Comparison of ENCODE assay signal across 8 cellular contexts in the genomic region with DNA sequence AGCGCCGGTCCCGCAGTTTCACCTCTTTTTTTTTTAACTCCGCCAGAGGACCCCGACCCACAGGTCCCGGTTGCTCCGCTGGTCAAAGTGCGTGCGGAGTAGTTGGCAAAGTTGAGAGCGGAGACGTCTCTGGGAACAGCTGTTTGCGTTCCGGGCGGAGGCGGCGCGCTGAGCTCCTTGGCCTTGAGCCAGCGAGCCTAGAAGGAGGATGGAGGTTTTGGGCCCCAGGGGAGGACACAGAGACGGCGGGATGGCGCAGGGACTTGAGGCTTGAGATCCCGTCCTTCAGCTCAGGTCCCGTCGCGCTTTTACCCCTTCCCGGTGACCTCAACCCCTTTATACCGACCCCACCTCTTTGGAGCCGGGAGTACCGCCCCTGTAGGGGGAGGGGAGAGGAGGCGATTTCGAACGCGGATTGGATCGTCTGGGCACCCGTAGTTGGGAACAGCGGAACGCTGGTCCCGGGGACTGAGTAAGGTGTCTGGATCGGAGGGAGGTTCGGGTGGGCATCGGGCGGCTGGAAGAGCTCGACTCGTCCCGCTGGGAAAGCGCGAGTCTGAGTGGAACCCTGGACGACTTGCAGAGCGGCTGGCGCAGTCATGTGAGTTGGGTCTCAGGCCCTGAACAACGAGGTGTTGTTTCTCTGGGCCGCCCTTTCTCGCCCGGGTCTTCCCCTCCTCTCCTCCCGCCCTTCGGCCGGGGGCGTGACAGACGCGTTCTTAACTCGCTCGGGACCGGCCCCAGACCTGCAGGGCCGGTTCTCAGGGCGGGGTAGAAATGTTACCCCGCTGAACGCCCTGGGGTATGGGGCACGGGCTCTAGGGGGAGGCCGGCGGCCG. TPM values are rescaled to one million over a fixed set of nuclear protein-coding genes. Genes with fewer than 3 reads are reported as not detected.
DNase-seq lines count a peak whose midpoint lies in the region; TF ChIP-seq lines count a peak whose summit lies in the region.

A gene with protein sequence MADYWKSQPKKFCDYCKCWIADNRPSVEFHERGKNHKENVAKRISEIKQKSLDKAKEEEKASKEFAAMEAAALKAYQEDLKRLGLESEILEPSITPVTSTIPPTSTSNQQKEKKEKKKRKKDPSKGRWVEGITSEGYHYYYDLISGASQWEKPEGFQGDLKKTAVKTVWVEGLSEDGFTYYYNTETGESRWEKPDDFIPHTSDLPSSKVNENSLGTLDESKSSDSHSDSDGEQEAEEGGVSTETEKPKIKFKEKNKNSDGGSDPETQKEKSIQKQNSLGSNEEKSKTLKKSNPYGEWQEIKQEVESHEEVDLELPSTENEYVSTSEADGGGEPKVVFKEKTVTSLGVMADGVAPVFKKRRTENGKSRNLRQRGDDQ (plus strand): TSS at position 435 of the 839 bp plus-strand sequence. CDS start 165 bp downstream, at position 600.

- H3K4me2 ChIP-seq in MM.1S (ENCODE audit: low read depth, low read length) (peak within 1 kb of the TSS; percentile 69), neuronal stem cell (ENCODE audit: insufficient read depth, low read length, poor library complexity, severe bottlenecking) (peak within 1 kb of the TSS; percentile 66)

- peaks cover 61% of the 10 kb centered on the region for H3K79me2 ChIP-seq in MM.1S (ENCODE audit: low read length)

- peak within 1 kb of the TSS; percentile 49 for H4K91ac ChIP-seq in neuronal stem cell (ENCODE audit: low read depth, low read length, poor library complexity)

- peak within 1 kb of the TSS; percentile 99 for H3K23ac ChIP-seq in neuronal stem cell (ENCODE audit: low read depth, low read length, poor library complexity)

- WGBS in neuronal stem cell (ENCODE audit: extremely low coverage in 2 of 2, insufficient read length in 2 of 2, insufficient replicate concordance in 1 of 2), 2 donors, result no CpG with 5 or more reads among the region's 71 CpGs

- peak within 1 kb of the TSS; percentile 76 for H3K4ac ChIP-seq in neuronal stem cell (ENCODE audit: low read length)

- in situ Hi-C loops in HAP-1 (cut with MboI; ENCODE audit: low sequenced_read_pairs), result loop anchor here (10.0 kb wide), 1 partner anchor 254 kb away; a partner anchor contains a TSS

- H2AK5ac ChIP-seq in neuronal stem cell (ENCODE audit: low read depth, low read length), result no peak within 1 kb of the TSS

- H3K27ac ChIP-seq in MM.1S (ENCODE audit: low read length) (peak within 1 kb of the TSS; percentile 89), neuronal stem cell (replicated peaks; ENCODE audit: low read length) (peak within 1 kb of the TSS; percentile 96), subcutaneous abdominal adipose tissue (ENCODE audit: low read depth, low read length) (peak within 1 kb of the TSS; percentile 99)

- H4K8ac ChIP-seq in neuronal stem cell (ENCODE audit: low read depth, low read length), result no peak within 1 kb of the TSS

- H3K9ac ChIP-seq in MM.1S (ENCODE audit: low read length) (peak within 1 kb of the TSS; percentile 71), neuronal stem cell (ENCODE audit: low read depth, low read length, poor library complexity) (peak within 1 kb of the TSS; percentile 97), subcutaneous abdominal adipose tissue (ENCODE audit: low read length in 5 of 5) (peak within 1 kb of the TSS; percentile 78 to 99 (median 96))

- no peaks in the 10 kb centered on the region for H4K20me1 ChIP-seq in MM.1S (ENCODE audit: insufficient read depth, low read length)

- H3K14ac ChIP-seq in neuronal stem cell (ENCODE audit: low read length), result peak within 1 kb of the TSS; percentile 99

- H2BK120ac ChIP-seq in neuronal stem cell (ENCODE audit: low read depth, low read length), result peak within 1 kb of the TSS; percentile 57

- DNase-seq in GF-D8 (lab: John Stamatoyannopoulos, UW), result peak; percentile 92
- DNase-seq in HAP-1 (ENCODE audit: low spot score in 2 of 2), result peak; percentile 87 to 94
- DNase-seq in MM.1S, result peak; percentile 87
- peak; percentile 92 for DNase-seq in SIG-M5 treated with dmso at 0.1 percent for 504 hours (lab: John Stamatoyannopoulos, UW; ENCODE audit: unreplicated experiment)
- DNase-seq in activated gamma-delta T cell treated with anti-CD3 and anti-CD28 coated beads, Interleukin-2, amount 50 U/mL, for 16 hours (ENCODE audit: low read depth), result peak; percentile 78
- DNase-seq in foreskin melanocyte, result peak; percentile 98
- DNase-seq in neuronal stem cell (ENCODE audit: low spot score), result peak; percentile 94

- H3F3A ChIP-seq in MM.1S (ENCODE audit: insufficient read depth, low read length), result peaks cover 25% of the 10 kb centered on the region

- no peaks in the 10 kb centered on the region for H3K9me3 ChIP-seq in HAP-1
- no peaks in the 10 kb centered on the region for H3K9me3 ChIP-seq in MM.1S (replicated peaks; ENCODE audit: insufficient read depth, low read length)
- H3K9me3 ChIP-seq in neuronal stem cell (replicated peaks in 1 of 2; ENCODE audit: control insufficient read depth in 2 of 2, insufficient read depth in 1 of 2, low read depth in 1 of 2, low read length in 2 of 2), result no peaks in the 10 kb centered on the region
- no peaks in the 10 kb centered on the region for H3K9me3 ChIP-seq in subcutaneous abdominal adipose tissue (ENCODE audit: control insufficient read depth in 5 of 5, low read length in 5 of 5)

- H2BK5ac ChIP-seq in neuronal stem cell (ENCODE audit: low read length), result peak within 1 kb of the TSS; percentile 92

- H3K79me1 ChIP-seq in neuronal stem cell (ENCODE audit: low read depth, low read length), result no peaks in the 10 kb centered on the region

- peak within 1 kb of the TSS; percentile 99 for H3K18ac ChIP-seq in neuronal stem cell (ENCODE audit: low read length)

- peaks cover 37% of the 10 kb centered on the region for H3K4me1 ChIP-seq in HAP-1
- peaks cover 7% of the 10 kb centered on the region; the same call in 1 of the 2 replicates for H3K4me1 ChIP-seq in MM.1S (ENCODE audit: low read length)
- H3K4me1 ChIP-seq in neuronal stem cell (ENCODE audit: control insufficient read depth in 2 of 2, insufficient read depth in 1 of 2, low read depth in 1 of 2, low read length in 2 of 2), result peaks cover 0 to 3% of the 10 kb centered on the region in 2 donors
- H3K4me1 ChIP-seq in subcutaneous abdominal adipose tissue (ENCODE audit: control insufficient read depth in 5 of 5, insufficient read depth in 5 of 5, low read length in 5 of 5), result peaks cover 2 to 74% (median 60%) of the 10 kb centered on the region in 5 donors

- H2BK12ac ChIP-seq in neuronal stem cell (ENCODE audit: low read length), result no peak within 1 kb of the TSS

- H2AFZ ChIP-seq in MM.1S (ENCODE audit: low read length), result peak within 1 kb of the TSS; percentile 78
- H2AFZ ChIP-seq in neuronal stem cell (ENCODE audit: low read length), result peak within 1 kb of the TSS; percentile 96

- no peak for TF ChIP-seq CTCF in MM.1S (IDR thresholded peaks at IDR 0.05; ENCODE audit: low read length)

- H2BK15ac ChIP-seq in neuronal stem cell (ENCODE audit: low read length), result peak within 1 kb of the TSS; percentile 95

- no peaks in the 10 kb centered on the region for H3K36me3 ChIP-seq in HAP-1 (replicated peaks)
- H3K36me3 ChIP-seq in MM.1S (replicated peaks; ENCODE audit: insufficient read depth, low read length), result no peaks in the 10 kb centered on the region
- peaks cover 0 to 33% of the 10 kb centered on the region in 2 donors for H3K36me3 ChIP-seq in neuronal stem cell (replicated peaks in 1 of 2; ENCODE audit: control insufficient read depth in 2 of 2, insufficient read depth in 2 of 2, low read length in 2 of 2)
- H3K36me3 ChIP-seq in subcutaneous abdominal adipose tissue (ENCODE audit: control insufficient read depth in 5 of 5, insufficient read depth in 5 of 5, low read length in 5 of 5), result peaks cover 0 to 12% (median 7%) of the 10 kb centered on the region in 5 donors

- H3K4me3 ChIP-seq in HAP-1 (peak within 1 kb of the TSS; percentile 82), MM.1S (ENCODE audit: low read length) (peak within 1 kb of the TSS; percentile 84), neuronal stem cell (ENCODE audit: low read length in 2 of 2) (peak within 1 kb of the TSS; percentile 82 to 95), subcutaneous abdominal adipose tissue (ENCODE audit: low read depth in 1 of 5, low read length in 5 of 5) (peak within 1 kb of the TSS; percentile 90 to 96 (median 93))

- no peaks in the 10 kb centered on the region for H3K27me3 ChIP-seq in HAP-1 (ENCODE audit: low read depth)
- no peaks in the 10 kb centered on the region for H3K27me3 ChIP-seq in MM.1S (replicated peaks; ENCODE audit: insufficient read depth, low read length)
- H3K27me3 ChIP-seq in neuronal stem cell (ENCODE audit: control insufficient read depth in 3 of 3, insufficient read depth in 3 of 3, low read depth in 1 of 3, low read length in 3 of 3), result no peaks in the 10 kb centered on the region
- H3K27me3 ChIP-seq in subcutaneous abdominal adipose tissue (ENCODE audit: control insufficient read depth in 5 of 5, insufficient read depth in 4 of 5, low read length in 5 of 5), result no peaks in the 10 kb centered on the region

- H3K9me2 ChIP-seq in MM.1S (replicated peaks; ENCODE audit: insufficient read depth, low read length), result no peaks in the 10 kb centered on the region

RNA-seq across cellular contexts. Expression of the gene that starts here (rescaled TPM):
- 27.9 TPM for polyA plus RNA-seq in neuronal stem cell (2013, experiment 1 of 2)
- polyA plus RNA-seq in neuronal stem cell (2013, experiment 2 of 2), result 28.6 TPM

Comparison
In these comparisons a context has a peak if more than half of its experiments do, and no peak if none do; other contexts are left out.
1. Peak in every context shown above with its lines: DNase-seq, H3K4me3 ChIP-seq and H3K27ac ChIP-seq.